In the genomic region with DNA sequence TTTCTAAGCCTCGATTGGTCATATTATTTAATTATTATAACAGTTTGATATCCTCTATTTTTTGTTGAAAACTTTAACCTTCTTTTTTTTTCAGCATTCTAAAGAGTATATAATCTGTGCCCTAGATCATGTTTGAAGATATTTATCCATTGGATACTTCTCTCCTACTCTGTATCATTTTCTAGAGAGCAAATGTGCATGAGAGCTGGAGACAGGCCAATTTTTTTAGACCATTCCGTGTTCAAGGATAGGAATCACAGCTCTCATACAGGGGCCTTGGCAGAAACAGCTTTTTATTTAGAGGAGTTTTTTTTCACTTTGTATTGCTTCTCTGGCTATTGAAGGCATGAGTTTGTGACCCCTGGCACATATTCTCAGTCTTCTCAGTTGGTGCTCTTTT, we compare ENCODE assay signal across 30 cellular contexts.
"Had no signal": no experiment of that assay in that cellular context is flagged by ENCODE, and none has a peak within 500 bp of the region (broad histone marks: within the 10 kb centered on the region; RNA-seq: fewer than 3 reads in every experiment).

No MANE protein-coding gene starts in this region.

- H3K27ac Mint-ChIP-seq: activated B cell treated with CpG ODN at 0.5 μM for 24 hours; activated CD8-positive, alpha-beta T cell treated with anti-CD3 and anti-CD28 coated beads for 36 hours; activated naive CD8-positive, alpha-beta T cell; T-helper 17 cell; T-helper 2 cell treated with Interferon-gamma antibody and Interleukin-4, amounts not matched to agents 5 μg/mL and 100 μg/mL, for 36 hours had no signal

- ATAC-seq: activated CD4-positive, CD25-positive, alpha-beta regulatory T cell treated with anti-CD3 and anti-CD28 coated beads, Interleukin-2, amount 50 U/mL, for 24 hours; activated CD8-positive, alpha-beta T cell treated with anti-CD3 and anti-CD28 coated beads for 36 hours; activated T-cell treated with anti-CD3 and anti-CD28 coated beads, Interleukin-2, amount 50 U/mL, for 4 hours; activated T-helper 17 cell treated with anti-CD3 and anti-CD28 coated beads, Interleukin-2, amount 50 U/mL, for 72 hours; body of pancreas; effector memory CD8-positive, alpha-beta T cell; foreskin keratinocyte; gastroesophageal sphincter; T-helper 17 cell had no signal

- H3K9me3 ChIP-seq: body of pancreas had no signal

- H3K27ac ChIP-seq: body of pancreas, esophagus muscularis mucosa, foreskin keratinocyte, gastroesophageal sphincter, WERI-Rb-1 had no signal

- FAIRE-seq: colon had no signal

- DNase-seq: activated B cell treated with CpG ODN at 0.5 μM for 24 hours; activated CD4-positive, alpha-beta T cell treated with anti-CD3 and anti-CD28 coated beads for 48 hours; activated CD4-positive, alpha-beta T cell treated with anti-CD3 and anti-CD28 coated beads, Interleukin-2, amount 50 U/mL, for 1 hour; activated CD4-positive, alpha-beta T cell treated with anti-CD3 and anti-CD28 coated beads, Interleukin-2, amount 50 U/mL, for 48 hours; activated CD8-positive, alpha-beta memory T cell treated with anti-CD3 and anti-CD28 coated beads for 24 hours; activated CD8-positive, alpha-beta T cell treated with anti-CD3 and anti-CD28 coated beads for 36 hours; activated effector memory CD4-positive, alpha-beta T cell treated with Interleukin-2 at 50 U/mL for 16 hours; activated gamma-delta T cell treated with Interleukin-2 at 50 U/mL for 16 hours; activated naive CD4-positive, alpha-beta T cell treated with anti-CD3 and anti-CD28 coated beads, Interleukin-2, amount 50 U/mL, for 16 hours; activated naive CD4-positive, alpha-beta T cell treated with Interleukin-2 at 50 U/mL for 16 hours; activated T-cell treated with anti-CD3 and anti-CD28 coated beads, Interleukin-2, amount 50 U/mL, for 4 hours; amniotic stem cell; aorta; body of pancreas; caudate nucleus; cortex of kidney; dermis blood vessel endothelial cell; effector CD4-positive, alpha-beta T cell; effector memory CD8-positive, alpha-beta T cell; foreskin keratinocyte; T-helper 17 cell; T1000; WERI-Rb-1 had no signal

- H3K4me3 ChIP-seq: body of pancreas, esophagus muscularis mucosa, gastroesophageal sphincter had no signal

- H3K9me3 Mint-ChIP-seq: activated T-cell treated with anti-CD3 and anti-CD28 coated beads, Interleukin-2, amount 50 U/mL, for 4 hours; activated T-helper 17 cell treated with anti-CD3 and anti-CD28 coated beads, Interleukin-2, amount 50 U/mL, for 72 hours; effector memory CD8-positive, alpha-beta T cell had no signal

- H3K27me3 Mint-ChIP-seq: activated B cell treated with CpG ODN at 0.5 μM for 24 hours; activated CD8-positive, alpha-beta T cell treated with anti-CD3 and anti-CD28 coated beads for 36 hours; activated naive CD8-positive, alpha-beta T cell; activated T-helper 17 cell treated with anti-CD3 and anti-CD28 coated beads, Interleukin-2, amount 50 U/mL, for 72 hours; effector memory CD8-positive, alpha-beta T cell; T-helper 17 cell had no signal

- H3K27me3 ChIP-seq: body of pancreas, esophagus muscularis mucosa, foreskin keratinocyte, gastroesophageal sphincter had no signal

- H3K4me1 ChIP-seq: foreskin keratinocyte had no signal

- H3K4me3 Mint-ChIP-seq: activated B cell treated with CpG ODN at 0.5 μM for 24 hours; activated CD8-positive, alpha-beta T cell treated with anti-CD3 and anti-CD28 coated beads for 36 hours; activated naive CD8-positive, alpha-beta T cell; activated T-cell treated with anti-CD3 and anti-CD28 coated beads, Interleukin-2, amount 50 U/mL, for 4 hours; activated T-helper 17 cell treated with anti-CD3 and anti-CD28 coated beads, Interleukin-2, amount 50 U/mL, for 72 hours; effector memory CD8-positive, alpha-beta T cell; T-helper 17 cell; T-helper 2 cell treated with Interferon-gamma antibody and Interleukin-4, amounts not matched to agents 5 μg/mL and 100 μg/mL, for 36 hours had no signal
